ENCODE assay signal across 17 cellular contexts in genomic region chr1:172177849-172178248, GRCh38.
"Had no signal": no experiment of that assay in that cellular context is flagged by ENCODE, and none has a peak within 500 bp of the region (broad histone marks: within the 10 kb centered on the region; RNA-seq: fewer than 3 reads in every experiment).

No MANE protein-coding gene starts in this region.

- H3K36me3 ChIP-seq: breast epithelium, esophagus squamous epithelium, heart right ventricle had no signal

- H3K4me1 ChIP-seq: breast epithelium, testis had no signal

- DNase-seq: activated CD4-positive, alpha-beta T cell treated with anti-CD3 and anti-CD28 coated beads, Interleukin-2, amount 10 ng/mL, durations not matched to agents 24 days and 14 days; activated CD8-positive, alpha-beta T cell treated with anti-CD3 and anti-CD28 coated beads, Interleukin-2, amount 10 ng/mL, durations not matched to agents 7 days and 5 days; activated naive CD4-positive, alpha-beta T cell treated with anti-CD3 and anti-CD28 coated beads, Interleukin-2, amount 50 U/mL, for 16 hours; activated T-cell treated with anti-CD3 and anti-CD28 coated beads, Interleukin-2, amount 50 U/mL, for 4 hours; cerebellar nuclear complex; cortex of kidney; effector CD4-positive, alpha-beta T cell; esophagus squamous epithelium; heart right ventricle; mesendoderm; right cardiac atrium; stimulated activated CD4-positive, alpha-beta T cell treated with anti-CD3 and anti-CD28 coated beads, Interleukin-15, amount 100 ng/mL, for 24 hours; stimulated activated CD4-positive, alpha-beta T cell treated with anti-CD3 and anti-CD28 coated beads, Interleukin-2, amount 100 ng/mL, for 48 hours; testis had no signal

- ATAC-seq: activated CD8-positive, alpha-beta T cell treated with anti-CD3 and anti-CD28 coated beads, Interleukin-2, amount 10 ng/mL, durations not matched to agents 7 days and 5 days; activated T-cell treated with anti-CD3 and anti-CD28 coated beads, Interleukin-2, amount 50 U/mL, for 4 hours; heart right ventricle; natural killer cell treated with Interleukin-12 subunit alpha and Interleukin-12 subunit beta and Interleukin-15 and Interleukin-18, amount 100 ng/mL, for 72 hours; right cardiac atrium; stimulated activated effector memory CD8-positive, alpha-beta T cell treated with anti-CD3 and anti-CD28 coated beads, Interleukin-12 subunit alpha, Interleukin-12 subunit beta, amount 100 ng/mL, for 72 hours had no signal

- H3K27me3 ChIP-seq: breast epithelium, esophagus squamous epithelium, heart right ventricle, testis had no signal

- H3K9me3 ChIP-seq: breast epithelium, esophagus squamous epithelium, heart right ventricle, testis had no signal

- H3K27ac ChIP-seq: breast epithelium, esophagus squamous epithelium, heart right ventricle, testis had no signal

- H3K4me3 ChIP-seq: breast epithelium, esophagus squamous epithelium, heart right ventricle, testis had no signal
